Comparison of ENCODE assay signal across 35 cellular contexts in the genomic region with DNA sequence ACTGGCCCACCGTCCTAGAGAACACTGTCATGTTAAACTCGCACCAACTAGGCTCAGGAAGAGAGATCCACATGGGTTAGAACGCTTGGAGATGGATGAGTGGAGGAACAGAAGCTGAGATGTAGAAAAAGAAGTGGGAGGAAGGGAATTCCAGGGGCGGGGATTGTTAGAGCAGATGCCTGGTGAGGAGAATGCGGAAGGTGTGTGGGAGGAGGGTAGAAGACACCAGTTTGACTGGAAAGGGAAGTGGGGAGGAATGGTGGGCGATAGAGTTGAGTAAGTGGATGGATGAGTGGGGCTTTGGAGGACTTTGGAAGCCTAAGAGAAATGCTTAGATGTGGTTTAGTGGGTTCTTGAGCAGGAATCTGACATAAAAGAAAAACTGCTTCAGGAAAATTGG. TPM values are rescaled to one million over a fixed set of nuclear protein-coding genes. Genes with fewer than 3 reads are reported as not detected.
DNase-seq lines count a peak whose midpoint lies in the region; ATAC-seq, FAIRE-seq and TF ChIP-seq lines count a peak whose summit lies in the region.
"Had no signal": no experiment of that assay in that cellular context is flagged by ENCODE, and none has a peak within 500 bp of the region (broad histone marks: within the 10 kb centered on the region; RNA-seq: fewer than 3 reads in every experiment).

No MANE protein-coding gene starts in this region.

- no peak for DNase-seq in K562 (ENCODE audit: extremely low read depth in 1 of 4, low spot score in 3 of 4)
- DNase-seq in iPS-NIHi7 (ENCODE audit: extremely low spot score), result peak; percentile 55
- peak; percentile 37 for DNase-seq in testis
- DNase-seq in Caco-2, result no peak
- DNase-seq in amniotic stem cell (lab: John Stamatoyannopoulos, UW), result no peak
- DNase-seq in A172 (ENCODE audit: low spot score), result no peak
- DNase-seq: activated CD4-positive, alpha-beta T cell treated with anti-CD3 and anti-CD28 coated beads, Interleukin-2, amount 50 U/mL, for 48 hours; activated CD4-positive, CD25-positive, alpha-beta regulatory T cell treated with anti-CD3 and anti-CD28 coated beads, Interleukin-2, amount 50 U/mL, for 72 hours; activated naive CD4-positive, alpha-beta T cell; activated naive CD8-positive, alpha-beta T cell treated with anti-CD3 and anti-CD28 coated beads, Interleukin-2, amount 50 U/mL, for 24 hours; activated T-cell treated with anti-CD3 and anti-CD28 coated beads, Interleukin-2, amount 50 U/mL, for 72 hours; COR-L47; dermis blood vessel endothelial cell; DMS79 treated with DMSO at 0.1 percent for 48 hours; GF-D8; H9; Karpas-422; left colon; NCI-H1417 treated with DMSO at 0.1 percent for 48 hours; NCI-H2081 treated with DMSO at 0.1 percent for 48 hours; NCI-H2227 treated with DMSO at 0.1 percent for 48 hours; NCI-H526 treated with DMSO at 0.1 percent for 48 hours; PC-3; right lobe of liver; stimulated activated CD4-positive, alpha-beta T cell treated with anti-CD3 and anti-CD28 coated beads, Interleukin-12 subunit alpha, Interleukin-12 subunit beta, amount 100 ng/mL, for 4 hours; stimulated activated CD4-positive, alpha-beta T cell treated with anti-CD3 and anti-CD28 coated beads, Interleukin-2, amount 100 ng/mL, for 48 hours; stimulated activated naive CD8-positive, alpha-beta T cell treated with anti-CD3 and anti-CD28 coated beads, Interleukin-15, amount 100 ng/mL, for 72 hours; T-helper 17 cell; thyroid gland had no signal

- no peaks in the 10 kb centered on the region for H3K36me3 Mint-ChIP-seq in Caco-2 (ENCODE audit: insufficient read depth, unreplicated experiment)

- no peak for FAIRE-seq in K562 (lab: Jason Lieb, UNC)
- FAIRE-seq: GM19239 had no signal

- no peaks in the 10 kb centered on the region for H3K79me2 ChIP-seq in K562 (ENCODE audit: control insufficient read depth, insufficient read depth, low read length)

- no peak for TF ChIP-seq EP300 in K562 (IDR thresholded peaks at IDR 0.05; ENCODE audit: low read length)

- H4K20me1 ChIP-seq in K562 (replicated peaks; ENCODE audit: control insufficient read depth, insufficient read depth, low read length), result no peaks in the 10 kb centered on the region
- H4K20me1 ChIP-seq: BLaER1 treated with 17β-estradiol and CSF1 and Interleukin-3, amounts not matched to agents 10 nM and 100 nM had no signal

- H3K27ac ChIP-seq in HEK293 (ENCODE audit: extremely low read depth, low read depth, low read length) (no peak overlapping the region), K562 (ENCODE audit: extremely low read depth, low read depth, low read length) (no peak overlapping the region), testis (peak overlapping the region; percentile 29 to 45)
- H3K27ac ChIP-seq: gastroesophageal sphincter, right lobe of liver, SK-N-MC, thyroid gland had no signal

- H2AFZ ChIP-seq in K562 (ENCODE audit: low read depth, low read length), result no peak overlapping the region

- CTCF ChIA-PET in HEK293 (lab: Yijun Ruan, JAX) (interaction anchor here (1.6 kb wide), 1 partner anchor 111 kb away, joined by 3 read pairs; no protein-coding TSS in a partner anchor), K562 (lab: Yijun Ruan, JAX; ENCODE audit: low intra/inter-chr PET ratio) (no interaction called here), Caco-2 (lab: Charles Lee) (no interaction called here)

- TF ChIP-seq CTCF in HEK293 (tag by site-specific recombination; IDR thresholded peaks at IDR 0.05) (no peak), K562 (IDR thresholded peaks at IDR 0.05 in 2 of 3, conservative IDR thresholded peaks at IDR 0.05 in 1 of 3; ENCODE audit: insufficient read depth in 2 of 3, low read depth in 1 of 3, low read length in 3 of 3) (no peak), testis (IDR thresholded peaks at IDR 0.05) (no peak), Caco-2 (IDR thresholded peaks at IDR 0.05; ENCODE audit: insufficient read depth in 1 of 2, low read depth in 1 of 2, low read length in 1 of 2, severe bottlenecking in 1 of 2, unreplicated experiment in 1 of 2) (no peak)

- H3K9me3 ChIP-seq in HEK293 (ENCODE audit: control insufficient read depth, insufficient read depth, low read depth, low read length) (no peaks in the 10 kb centered on the region), K562 (replicated peaks; ENCODE audit: control insufficient read depth, insufficient read depth, low read depth, low read length) (no peaks in the 10 kb centered on the region), testis (no peaks in the 10 kb centered on the region), Caco-2 (no peaks in the 10 kb centered on the region)
- H3K9me3 ChIP-seq: BLaER1 treated with 17β-estradiol and CSF1 and Interleukin-3, amounts not matched to agents 10 nM and 100 nM; gastroesophageal sphincter; right lobe of liver; thyroid gland had no signal

- no peak overlapping the region for H3K4me3 ChIP-seq in HEK293 (ENCODE audit: low read depth, low read length)
- no peak overlapping the region for H3K4me3 ChIP-seq in K562
- H3K4me3 ChIP-seq in testis, result no peak overlapping the region
- no peak overlapping the region for H3K4me3 ChIP-seq in Caco-2 (ENCODE audit: low read depth, low read length)
- H3K4me3 ChIP-seq: BLaER1 treated with 17β-estradiol and CSF1 and Interleukin-3, amounts not matched to agents 10 nM and 100 nM; gastroesophageal sphincter; right lobe of liver; SK-N-MC; thyroid gland had no signal

- no peak for TF ChIP-seq RAD21 in K562 (CRISPR knock-in tag; conservative IDR thresholded peaks at IDR 0.05 in 1 of 2, IDR thresholded peaks at IDR 0.05 in 1 of 2)

- peaks cover 0 to 5% of the 10 kb centered on the region in 2 experiments; a peak in 1 of 3 replicates for H3K36me3 ChIP-seq in HEK293 (ENCODE audit: control insufficient read depth in 2 of 2, insufficient read depth in 1 of 2, low read length in 2 of 2)
- H3K36me3 ChIP-seq in K562 (ENCODE audit: control insufficient read depth, insufficient read depth, low read length), result no peaks in the 10 kb centered on the region
- H3K36me3 ChIP-seq in testis (ENCODE audit: low read depth, missing control alignments), result no peaks in the 10 kb centered on the region
- no peaks in the 10 kb centered on the region for H3K36me3 ChIP-seq in Caco-2 (ENCODE audit: control insufficient read depth, insufficient read depth, low read length)
- H3K36me3 ChIP-seq: gastroesophageal sphincter, right lobe of liver, thyroid gland had no signal

- BruUV-seq in K562 (replicated peaks; lab: Mats Ljungman, UMichigan) (no TSS peak), Caco-2 (replicated peaks; lab: Mats Ljungman, UMichigan) (no TSS peak)

- H3K27me3 ChIP-seq in K562 (ENCODE audit: control insufficient read depth in 2 of 2, insufficient read depth in 2 of 2, low read length in 2 of 2) (peaks cover 5 to 39% of the 10 kb centered on the region in 2 experiments; a peak in 3 of 5 replicates), testis (no peaks in the 10 kb centered on the region), Caco-2 (replicated peaks; ENCODE audit: control insufficient read depth, insufficient read depth, low read length) (no peaks in the 10 kb centered on the region)
- H3K27me3 ChIP-seq: BLaER1 treated with 17β-estradiol and CSF1 and Interleukin-3, amounts not matched to agents 10 nM and 100 nM; gastroesophageal sphincter; right lobe of liver; thyroid gland had no signal

- no peak for ATAC-seq in K562
- ATAC-seq: activated naive CD8-positive, alpha-beta T cell treated with anti-CD3 and anti-CD28 coated beads, Interleukin-2, amount 50 U/mL, for 24 hours; activated T-cell treated with anti-CD3 and anti-CD28 coated beads, Interleukin-2, amount 50 U/mL, for 72 hours; gastroesophageal sphincter; left colon; PC-3; right lobe of liver; stimulated activated naive CD8-positive, alpha-beta T cell treated with anti-CD3 and anti-CD28 coated beads, Interleukin-15, amount 100 ng/mL, for 72 hours; T-helper 17 cell had no signal

- no peaks in the 10 kb centered on the region for H3K9me1 ChIP-seq in K562 (ENCODE audit: control insufficient read depth, insufficient read depth, low read length)

- H3K4me1 Mint-ChIP-seq in Caco-2 (ENCODE audit: low read depth, unreplicated experiment), result peaks cover 7% of the 10 kb centered on the region
- H3K4me1 Mint-ChIP-seq: activated naive CD8-positive, alpha-beta T cell treated with anti-CD3 and anti-CD28 coated beads, Interleukin-2, amount 50 U/mL, for 24 hours; stimulated activated naive CD8-positive, alpha-beta T cell treated with anti-CD3 and anti-CD28 coated beads, Interleukin-15, amount 100 ng/mL, for 72 hours had no signal

- H3K27me3 Mint-ChIP-seq in Caco-2 (ENCODE audit: insufficient read depth, unreplicated experiment), result peaks cover 4% of the 10 kb centered on the region
- H3K27me3 Mint-ChIP-seq: activated naive CD8-positive, alpha-beta T cell treated with anti-CD3 and anti-CD28 coated beads, Interleukin-2, amount 50 U/mL, for 24 hours; stimulated activated naive CD8-positive, alpha-beta T cell treated with anti-CD3 and anti-CD28 coated beads, Interleukin-15, amount 100 ng/mL, for 72 hours had no signal

- in situ Hi-C loops in K562 (cut with MboI), result no loop called here

- H3K4me1 ChIP-seq in HEK293 (ENCODE audit: control insufficient read depth, insufficient read depth, low read length) (no peaks in the 10 kb centered on the region), K562 (replicated peaks in 1 of 2; ENCODE audit: control insufficient read depth in 2 of 2, insufficient read depth in 2 of 2, low read length in 2 of 2) (peaks cover 0 to 6% of the 10 kb centered on the region in 2 experiments; a peak in 1 of 5 replicates), testis (no peaks in the 10 kb centered on the region), Caco-2 (no peaks in the 10 kb centered on the region)
- H3K4me1 ChIP-seq: gastroesophageal sphincter, right lobe of liver, thyroid gland had no signal

- 0% methylated on average over 6 of the region's 6 CpGs for WGBS in K562 (ENCODE audit: insufficient coverage, low coverage, missing lambda C conversion rate)
- 62 to 72% methylated on average over 6 of the region's 6 CpGs for WGBS in testis, 2 donors

- no peak overlapping the region for H3K4me2 ChIP-seq in K562 (ENCODE audit: insufficient read depth, low read length)

- POLR2A ChIA-PET in HEK293 (lab: Yijun Ruan, JAX) (no interaction called here), K562 (lab: Yijun Ruan, JAX) (interaction anchor here (0.6 to 0.7 kb wide), 2 partner anchors 15 to 36 kb away, joined by 3 read pairs; no protein-coding TSS in a partner anchor), Caco-2 (lab: Charles Lee) (no interaction called here)

- no peaks in the 10 kb centered on the region for H3K9me3 Mint-ChIP-seq in Caco-2 (ENCODE audit: unreplicated experiment)
- H3K9me3 Mint-ChIP-seq: activated naive CD8-positive, alpha-beta T cell treated with anti-CD3 and anti-CD28 coated beads, Interleukin-2, amount 50 U/mL, for 24 hours; activated T-cell treated with anti-CD3 and anti-CD28 coated beads, Interleukin-2, amount 50 U/mL, for 72 hours; H9; stimulated activated naive CD8-positive, alpha-beta T cell treated with anti-CD3 and anti-CD28 coated beads, Interleukin-15, amount 100 ng/mL, for 72 hours had no signal

- no peak overlapping the region for H3K4me3 Mint-ChIP-seq in Caco-2 (ENCODE audit: unreplicated experiment)
- H3K4me3 Mint-ChIP-seq: activated naive CD8-positive, alpha-beta T cell treated with anti-CD3 and anti-CD28 coated beads, Interleukin-2, amount 50 U/mL, for 24 hours; activated T-cell treated with anti-CD3 and anti-CD28 coated beads, Interleukin-2, amount 50 U/mL, for 72 hours; H9; stimulated activated naive CD8-positive, alpha-beta T cell treated with anti-CD3 and anti-CD28 coated beads, Interleukin-15, amount 100 ng/mL, for 72 hours; T-helper 17 cell had no signal

- no peak overlapping the region for H3K27ac Mint-ChIP-seq in Caco-2 (ENCODE audit: unreplicated experiment)
- H3K27ac Mint-ChIP-seq: activated naive CD8-positive, alpha-beta T cell treated with anti-CD3 and anti-CD28 coated beads, Interleukin-2, amount 50 U/mL, for 24 hours; activated T-cell treated with anti-CD3 and anti-CD28 coated beads, Interleukin-2, amount 50 U/mL, for 72 hours; progenitor cell of endocrine pancreas; stimulated activated naive CD8-positive, alpha-beta T cell treated with anti-CD3 and anti-CD28 coated beads, Interleukin-15, amount 100 ng/mL, for 72 hours; T-helper 17 cell had no signal

- no peak overlapping the region for H3K9ac ChIP-seq in K562 (ENCODE audit: insufficient read depth in 1 of 2, low read depth in 2 of 2, low read length in 2 of 2)

- intact Hi-C loops in K562 (cut with micrococcal nuclease), result loop anchor here (10.0 kb wide), 1 partner anchor 94 kb away; no protein-coding TSS in a partner anchor
- intact Hi-C loops in testis (cut with DNase I; ENCODE audit: low total_unique reads), result no loop called here
- intact Hi-C loops in Caco-2 (cut with micrococcal nuclease; ENCODE audit: unreplicated experiment), result no loop called here

- TF ChIP-seq POLR2A in K562 (conservative IDR thresholded peaks at IDR 0.05) (no peak), testis (IDR thresholded peaks at IDR 0.05) (no peak)

RNA-seq across cellular contexts. Expression of gene DHX38, which starts 37.4 kb away (rescaled TPM):
- total RNA-seq in K562 (2011; cell fraction: chromatin; rRNA removed; ENCODE audit: low replicate concordance), result 206 and 282 TPM in 2 replicates
- 127 and 144 TPM in 2 replicates for total RNA-seq in K562 (2011; cell fraction: nucleolus; rRNA removed)
- 116 and 134 TPM in 2 replicates for total RNA-seq in K562 (2011; cell fraction: nucleoplasm; rRNA removed)
- 60.2 and 63.7 TPM in 2 replicates for total RNA-seq in K562 (2014; rRNA removed)
- total RNA-seq in K562 (2014; rRNA removed; fragmentation: Illumina TruSeq; extraction: Trizol), result 30.1 and 32.8 TPM in 2 replicates
- 39.6 and 43.5 TPM in 2 replicates for total RNA-seq in K562 (2015; rRNA removed; fragmentation: Illumina TruSeq; extraction: Trizol)
- total RNA-seq in K562 (2021), result 54.8 and 76.8 TPM in 2 replicates
- 31.2 and 45.2 TPM in 2 replicates for polyA plus RNA-seq in K562 (2011; rRNA removed)
- 38.9 and 39.4 TPM in 2 replicates for polyA plus RNA-seq in K562 (2011; cell fraction: cytosol; rRNA removed)
- polyA plus RNA-seq in K562 (2011; cell fraction: nucleus; rRNA removed), result 221 and 229 TPM in 2 replicates
- 53.2 and 74.0 TPM in 2 replicates for polyA plus RNA-seq in K562 (2012)
- 40.8 and 45.3 TPM in 2 replicates for polyA plus RNA-seq in K562 (2014; fragmentation: Illumina TruSeq; extraction: Trizol)
- 1 to 10 TPM; 2.8 to 4.6 TPM for polyA plus RNA-seq in K562 (2014; fragmentation: Nextera tagmentation; extraction: Ambion mirVana)
- polyA plus RNA-seq in K562 (2014; rRNA removed), result 43.3 and 60.5 TPM in 2 replicates
- 66.8 and 81.1 TPM in 2 replicates for polyA minus RNA-seq in K562 (2011; rRNA and poly(A)+ RNA removed)
- 46.6 and 58.3 TPM in 2 replicates for polyA minus RNA-seq in K562 (2011; cell fraction: cytosol; rRNA and poly(A)+ RNA removed)
- 57.4 and 69.6 TPM in 2 replicates for polyA minus RNA-seq in K562 (2011; cell fraction: nucleus; rRNA and poly(A)+ RNA removed)
- total RNA-seq in testis, result 100 to 1,000 TPM in 1 of 2 donors, 10 to 100 TPM in 1; 95.0 to 102 TPM
- polyA plus RNA-seq in testis (ENCODE audit: insufficient read depth, low read depth, low replicate concordance), result 64.5 TPM
- 89.1 and 92.1 TPM in 2 replicates for total RNA-seq in Caco-2 (2022)
- total RNA-seq in A172 (2014; rRNA removed; shearing (Covaris generic)), result 42.1 and 47.2 TPM in 2 replicates

RNA-seq across cellular contexts. Expression of gene TXNL4B, which starts 37.6 kb away (rescaled TPM):
- 23.5 and 42.9 TPM in 2 replicates for total RNA-seq in K562 (2011; cell fraction: chromatin; rRNA removed; ENCODE audit: low replicate concordance)
- total RNA-seq in K562 (2011; cell fraction: nucleolus; rRNA removed), result 14.0 and 14.7 TPM in 2 replicates
- total RNA-seq in K562 (2011; cell fraction: nucleoplasm; rRNA removed), result 18.0 and 21.7 TPM in 2 replicates
- total RNA-seq in K562 (2014; rRNA removed) (11.9 and 14.6 TPM in 2 replicates), K562 (2014; rRNA removed; fragmentation: Illumina TruSeq; extraction: Trizol) (22.9 and 24.0 TPM in 2 replicates), K562 (2015; rRNA removed; fragmentation: Illumina TruSeq; extraction: Trizol) (14.4 and 15.9 TPM in 2 replicates), K562 (2021) (19.9 and 21.5 TPM in 2 replicates), testis (10 to 100 TPM; 37.9 to 41.1 TPM), Caco-2 (2022) (17.9 and 18.4 TPM in 2 replicates)
- polyA plus RNA-seq in K562 (2011; rRNA removed) (25.7 and 38.0 TPM in 2 replicates), K562 (2014; fragmentation: Illumina TruSeq; extraction: Trizol) (20.0 and 23.3 TPM in 2 replicates), K562 (2014; fragmentation: Nextera tagmentation; extraction: Ambion mirVana) (10 to 100 TPM; 22.3 to 26.9 TPM), K562 (2014; rRNA removed) (19.9 and 21.9 TPM in 2 replicates), testis (ENCODE audit: insufficient read depth, low read depth, low replicate concordance) (30.9 TPM)
- 15.0 and 22.2 TPM in 2 replicates for polyA plus RNA-seq in K562 (2011; cell fraction: cytosol; rRNA removed)
- polyA plus RNA-seq in K562 (2011; cell fraction: nucleus; rRNA removed), result 11.2 and 12.1 TPM in 2 replicates
- 12.0 and 15.4 TPM in 2 replicates for polyA plus RNA-seq in K562 (2012)
- 20.4 and 23.6 TPM in 2 replicates for polyA minus RNA-seq in K562 (2011; rRNA and poly(A)+ RNA removed)
- 8.6 and 12.0 TPM in 2 replicates for polyA minus RNA-seq in K562 (2011; cell fraction: cytosol; rRNA and poly(A)+ RNA removed)
- polyA minus RNA-seq in K562 (2011; cell fraction: nucleus; rRNA and poly(A)+ RNA removed), result 8.8 and 17.0 TPM in 2 replicates
- 9.2 and 12.0 TPM in 2 replicates for total RNA-seq in A172 (2014; rRNA removed; shearing (Covaris generic))

RNA-seq across cellular contexts. Expression of gene PMFBP1, which starts 40.9 kb away (rescaled TPM):
- 0.32 and 0.67 TPM in 2 replicates for total RNA-seq in K562 (2011; cell fraction: chromatin; rRNA removed; ENCODE audit: low replicate concordance)
- 0.26 and 0.33 TPM in 2 replicates for total RNA-seq in K562 (2011; cell fraction: nucleolus; rRNA removed)
- total RNA-seq in K562 (2011; cell fraction: nucleoplasm; rRNA removed), result 0.15 and 0.53 TPM in 2 replicates
- total RNA-seq in K562 (2014; rRNA removed), result 0.68 and 0.78 TPM in 2 replicates
- total RNA-seq in K562 (2014; rRNA removed; fragmentation: Illumina TruSeq; extraction: Trizol), result 0.64 and 0.91 TPM in 2 replicates
- total RNA-seq in K562 (2015; rRNA removed; fragmentation: Illumina TruSeq; extraction: Trizol), result 0.34 and 0.72 TPM in 2 replicates
- 0.27 and 0.47 TPM in 2 replicates for total RNA-seq in K562 (2021)
- polyA plus RNA-seq in K562 (2011; rRNA removed), result 0.13 and 0.20 TPM in 2 replicates
- polyA plus RNA-seq in K562 (2011; cell fraction: cytosol; rRNA removed), result 0.09 TPM in 1 of 2 replicates, not detected in the other
- 0.41 and 0.87 TPM in 2 replicates for polyA plus RNA-seq in K562 (2011; cell fraction: nucleus; rRNA removed)
- 0.59 and 2.5 TPM in 2 replicates for polyA plus RNA-seq in K562 (2012)
- polyA plus RNA-seq in K562 (2014; fragmentation: Illumina TruSeq; extraction: Trizol), result 0.21 and 0.64 TPM in 2 replicates
- polyA plus RNA-seq in K562 (2014; fragmentation: Nextera tagmentation; extraction: Ambion mirVana), result under 1 TPM; 0.15 to 0.41 TPM
- polyA plus RNA-seq in K562 (2014; rRNA removed), result 0.18 and 0.29 TPM in 2 replicates
- polyA minus RNA-seq in K562 (2011; rRNA and poly(A)+ RNA removed), result 0.95 and 1.5 TPM in 2 replicates
- polyA minus RNA-seq in K562 (2011; cell fraction: cytosol; rRNA and poly(A)+ RNA removed), result not detected in 2 replicates
- polyA minus RNA-seq in K562 (2011; cell fraction: nucleus; rRNA and poly(A)+ RNA removed), result 0.40 and 0.89 TPM in 2 replicates
- total RNA-seq in testis, result 10 to 100 TPM; 14.4 to 33.5 TPM
- 24.3 TPM for polyA plus RNA-seq in testis (ENCODE audit: insufficient read depth, low read depth, low replicate concordance)
- total RNA-seq in Caco-2 (2022), result 4.5 and 5.6 TPM in 2 replicates
- 1.7 and 1.8 TPM in 2 replicates for total RNA-seq in A172 (2014; rRNA removed; shearing (Covaris generic))
- total RNA-seq: dermis blood vessel endothelial cell had no signal

Comparison
In these comparisons a context has a peak if more than half of its experiments do, and no peak if none do; other contexts are left out.
1. H3K27ac ChIP-seq: peak in testis (2 of 2); none in HEK293 (single experiment) and K562 (single experiment).
2. DNase-seq: peak in iPS-NIHi7 (single experiment) and testis (single experiment); none in K562 (0 of 4), Caco-2 (0 of 2), amniotic stem cell (single experiment) and A172 (single experiment).